ENCODE assay signal across 8 cellular contexts in genomic region chr3:49553690-49554634, GRCh38. TPM values are rescaled to one million over a fixed set of nuclear protein-coding genes. Genes with fewer than 3 reads are reported as not detected.
DNase-seq lines count a peak whose midpoint lies in the region; ATAC-seq lines count a peak whose summit lies in the region.

BSN (plus strand) TSS chr3:49554477; CDS start chr3:49554603, 126 bp downstream.

- ATAC-seq in GM19025 (IDR thresholded peaks at IDR 0.05; ENCODE audit: low read depth, unreplicated experiment) = peak; percentile 84
- ATAC-seq in HG03342 (IDR thresholded peaks at IDR 0.05; ENCODE audit: unreplicated experiment) = peak; percentile 82

- peak; percentile 100 for DNase-seq in AG08396 (ENCODE audit: low spot score)
- peak; percentile 58 for DNase-seq in NCI-H345 treated with DMSO at 0.1 percent for 48 hours (lab: John Stamatoyannopoulos, UW; ENCODE audit: unreplicated experiment)
- peak; percentile 82 to 84 for DNase-seq in activated CD4-positive, alpha-beta T cell treated with anti-CD3 and anti-CD28 coated beads for 24 hours (ENCODE audit: low read depth in 2 of 2)
- peak; percentile 96 for DNase-seq in cerebellum (ENCODE audit: low spot score)
- DNase-seq in kidney glomerular epithelial cell (lab: John Stamatoyannopoulos, UW) = peak; percentile 71
- peak; percentile 81 to 84 for DNase-seq in stimulated activated CD4-positive, alpha-beta T cell treated with anti-CD3 and anti-CD28 coated beads, Interleukin-15, amount 100 ng/mL, for 48 hours (ENCODE audit: low read depth in 2 of 2)

RNA-seq across cellular contexts. Expression of gene BSN, which starts in this region (rescaled TPM):
- 13.7 TPM for total RNA-seq in cerebellum

Comparison
In these comparisons a context has a peak if more than half of its experiments do, and no peak if none do; other contexts are left out.
1. Peak in every context shown above with its lines: DNase-seq and ATAC-seq.